1 cellular context compared by ENCODE assay signal in the genomic region with DNA sequence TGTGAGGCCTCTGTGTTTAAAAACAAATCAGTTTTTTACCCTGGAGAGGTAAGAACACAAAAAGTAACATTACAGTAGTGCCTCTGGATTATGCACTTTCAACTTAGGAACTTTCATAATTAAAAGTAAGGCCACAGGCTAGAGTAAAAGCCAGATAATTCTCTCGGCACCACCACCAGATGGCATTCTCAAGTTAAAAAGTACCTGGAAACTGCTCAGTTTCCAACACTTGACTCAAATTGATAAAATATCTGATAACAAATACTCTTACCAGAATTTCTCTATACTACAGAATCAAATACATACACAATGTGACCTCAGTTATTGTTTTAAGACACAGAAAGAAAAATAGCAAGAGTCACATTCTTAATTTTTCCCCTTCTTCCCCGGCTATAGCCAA.
TF ChIP-seq lines count a peak whose summit lies in the region.

No MANE protein-coding gene starts in this region.

TF ChIP-seq in A549, 52 proteins besides CTCF, POLR2A, EP300 and RAD21:
- TF ChIP-seq ZC3H11A (IDR thresholded peaks at IDR 0.05) (no peak), SMC3 (IDR thresholded peaks at IDR 0.05) (peak; percentile 93)
